Comparison of ENCODE assay signal across 18 cellular contexts in the genomic region with DNA sequence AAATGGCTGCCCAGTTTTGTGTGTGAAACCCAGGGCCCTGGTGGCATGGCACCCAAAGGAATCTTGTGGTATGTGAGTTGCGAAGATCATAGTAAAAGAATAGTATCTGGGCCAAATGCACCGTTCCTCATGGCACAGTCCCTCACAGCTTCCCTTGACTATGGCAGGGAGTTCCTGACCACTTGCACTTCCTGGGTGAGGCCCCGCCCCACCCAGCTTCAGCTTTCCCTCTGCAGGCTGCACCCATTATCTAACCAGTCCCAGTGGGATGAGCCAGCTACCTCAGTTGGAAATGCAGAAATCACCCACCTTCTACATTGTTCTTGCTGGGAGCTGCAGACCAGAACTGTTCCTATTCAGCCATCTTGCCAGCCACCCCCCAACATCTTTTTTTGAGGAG.
"Had no signal": no experiment of that assay in that cellular context is flagged by ENCODE, and none has a peak within 500 bp of the region (broad histone marks: within the 10 kb centered on the region; RNA-seq: fewer than 3 reads in every experiment).

No MANE protein-coding gene starts in this region.

- H3K9me3 ChIP-seq: neutrophil, psoas muscle, thoracic aorta, transverse colon had no signal

- DNase-seq: effector memory CD4-positive, alpha-beta T cell; heart right ventricle; hypothalamus; kidney glomerular epithelial cell; left ventricle myocardium superior; naive thymus-derived CD8-positive, alpha-beta T cell; psoas muscle; retina; stimulated activated CD4-positive, alpha-beta T cell treated with anti-CD3 and anti-CD28 coated beads, Interleukin-2, amount 100 ng/mL, for 24 hours; stimulated activated CD4-positive, alpha-beta T cell treated with anti-CD3 and anti-CD28 coated beads, Interleukin-4, amount 100 ng/mL, for 4 hours; stimulated activated naive CD4-positive, alpha-beta T cell; stomach; substantia nigra; transverse colon had no signal

- H3K36me3 ChIP-seq: heart right ventricle, neutrophil, stomach, thoracic aorta, transverse colon had no signal

- H3K4me1 ChIP-seq: heart right ventricle, psoas muscle, stomach, transverse colon had no signal

- H3K4me3 ChIP-seq: heart right ventricle, psoas muscle, stomach, thoracic aorta, transverse colon had no signal

- H3K27ac ChIP-seq: heart right ventricle, neutrophil, psoas muscle, stomach, thoracic aorta, transverse colon had no signal

- ATAC-seq: esophagus mucosa; heart right ventricle; left ventricle myocardium superior; naive thymus-derived CD8-positive, alpha-beta T cell; psoas muscle; sciatic nerve had no signal

- H3K27me3 ChIP-seq: heart right ventricle, neutrophil, stomach, transverse colon had no signal
